In the genomic region with DNA sequence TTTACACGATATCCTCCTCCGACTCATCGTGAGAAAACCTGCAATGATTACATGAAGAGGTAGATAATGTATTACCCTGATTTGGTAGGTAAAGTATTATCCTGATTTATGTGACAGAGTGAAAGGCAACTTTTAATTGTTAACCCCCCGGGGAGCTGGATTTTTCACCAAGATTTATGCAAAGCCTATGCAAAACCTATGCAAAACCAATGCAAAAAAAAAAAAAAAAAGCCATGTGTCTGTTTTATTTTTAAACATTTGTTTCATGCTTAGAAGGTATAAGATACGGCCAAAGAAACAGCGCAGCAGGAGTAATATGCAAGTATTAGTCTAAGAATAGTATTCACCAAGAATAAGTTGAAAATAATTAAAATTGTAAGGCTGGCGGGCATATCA, we compare ENCODE assay signal across 1 cellular context.
TF ChIP-seq lines count a peak whose summit lies in the region.

No MANE protein-coding gene starts in this region.

TF ChIP-seq in GM23338, 12 proteins besides CTCF, POLR2A, EP300 and RAD21 (continued from another document):
- TF ChIP-seq, protein P1, sequence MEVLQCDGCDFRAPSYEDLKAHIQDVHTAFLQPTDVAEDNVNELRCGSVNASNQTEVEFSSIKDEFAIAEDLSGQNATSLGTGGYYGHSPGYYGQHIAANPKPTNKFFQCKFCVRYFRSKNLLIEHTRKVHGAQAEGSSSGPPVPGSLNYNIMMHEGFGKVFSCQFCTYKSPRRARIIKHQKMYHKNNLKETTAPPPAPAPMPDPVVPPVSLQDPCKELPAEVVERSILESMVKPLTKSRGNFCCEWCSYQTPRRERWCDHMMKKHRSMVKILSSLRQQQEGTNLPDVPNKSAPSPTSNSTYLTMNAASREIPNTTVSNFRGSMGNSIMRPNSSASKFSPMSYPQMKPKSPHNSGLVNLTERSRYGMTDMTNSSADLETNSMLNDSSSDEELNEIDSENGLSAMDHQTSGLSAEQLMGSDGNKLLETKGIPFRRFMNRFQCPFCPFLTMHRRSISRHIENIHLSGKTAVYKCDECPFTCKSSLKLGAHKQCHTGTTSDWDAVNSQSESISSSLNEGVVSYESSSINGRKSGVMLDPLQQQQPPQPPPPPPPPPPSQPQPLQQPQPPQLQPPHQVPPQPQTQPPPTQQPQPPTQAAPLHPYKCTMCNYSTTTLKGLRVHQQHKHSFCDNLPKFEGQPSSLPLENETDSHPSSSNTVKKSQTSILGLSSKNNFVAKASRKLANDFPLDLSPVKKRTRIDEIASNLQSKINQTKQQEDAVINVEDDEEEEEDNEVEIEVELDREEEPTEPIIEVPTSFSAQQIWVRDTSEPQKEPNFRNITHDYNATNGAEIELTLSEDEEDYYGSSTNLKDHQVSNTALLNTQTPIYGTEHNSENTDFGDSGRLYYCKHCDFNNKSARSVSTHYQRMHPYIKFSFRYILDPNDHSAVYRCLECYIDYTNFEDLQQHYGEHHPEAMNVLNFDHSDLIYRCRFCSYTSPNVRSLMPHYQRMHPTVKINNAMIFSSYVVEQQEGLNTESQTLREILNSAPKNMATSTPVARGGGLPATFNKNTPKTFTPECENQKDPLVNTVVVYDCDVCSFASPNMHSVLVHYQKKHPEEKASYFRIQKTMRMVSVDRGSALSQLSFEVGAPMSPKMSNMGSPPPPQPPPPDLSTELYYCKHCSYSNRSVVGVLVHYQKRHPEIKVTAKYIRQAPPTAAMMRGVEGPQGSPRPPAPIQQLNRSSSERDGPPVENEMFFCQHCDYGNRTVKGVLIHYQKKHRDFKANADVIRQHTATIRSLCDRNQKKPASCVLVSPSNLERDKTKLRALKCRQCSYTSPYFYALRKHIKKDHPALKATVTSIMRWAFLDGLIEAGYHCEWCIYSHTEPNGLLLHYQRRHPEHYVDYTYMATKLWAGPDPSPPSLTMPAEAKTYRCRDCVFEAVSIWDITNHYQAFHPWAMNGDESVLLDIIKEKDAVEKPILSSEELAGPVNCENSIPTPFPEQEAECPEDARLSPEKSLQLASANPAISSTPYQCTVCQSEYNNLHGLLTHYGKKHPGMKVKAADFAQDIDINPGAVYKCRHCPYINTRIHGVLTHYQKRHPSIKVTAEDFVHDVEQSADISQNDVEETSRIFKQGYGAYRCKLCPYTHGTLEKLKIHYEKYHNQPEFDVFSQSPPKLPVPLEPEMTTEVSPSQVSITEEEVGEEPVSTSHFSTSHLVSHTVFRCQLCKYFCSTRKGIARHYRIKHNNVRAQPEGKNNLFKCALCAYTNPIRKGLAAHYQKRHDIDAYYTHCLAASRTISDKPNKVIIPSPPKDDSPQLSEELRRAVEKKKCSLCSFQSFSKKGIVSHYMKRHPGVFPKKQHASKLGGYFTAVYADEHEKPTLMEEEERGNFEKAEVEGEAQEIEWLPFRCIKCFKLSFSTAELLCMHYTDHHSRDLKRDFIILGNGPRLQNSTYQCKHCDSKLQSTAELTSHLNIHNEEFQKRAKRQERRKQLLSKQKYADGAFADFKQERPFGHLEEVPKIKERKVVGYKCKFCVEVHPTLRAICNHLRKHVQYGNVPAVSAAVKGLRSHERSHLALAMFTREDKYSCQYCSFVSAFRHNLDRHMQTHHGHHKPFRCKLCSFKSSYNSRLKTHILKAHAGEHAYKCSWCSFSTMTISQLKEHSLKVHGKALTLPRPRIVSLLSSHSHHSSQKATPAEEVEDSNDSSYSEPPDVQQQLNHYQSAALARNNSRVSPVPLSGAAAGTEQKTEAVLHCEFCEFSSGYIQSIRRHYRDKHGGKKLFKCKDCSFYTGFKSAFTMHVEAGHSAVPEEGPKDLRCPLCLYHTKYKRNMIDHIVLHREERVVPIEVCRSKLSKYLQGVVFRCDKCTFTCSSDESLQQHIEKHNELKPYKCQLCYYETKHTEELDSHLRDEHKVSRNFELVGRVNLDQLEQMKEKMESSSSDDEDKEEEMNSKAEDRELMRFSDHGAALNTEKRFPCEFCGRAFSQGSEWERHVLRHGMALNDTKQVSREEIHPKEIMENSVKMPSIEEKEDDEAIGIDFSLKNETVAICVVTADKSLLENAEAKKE (CRISPR knock-in tag; IDR thresholded peaks at IDR 0.05): no peak
- TF ChIP-seq JUNB (IDR thresholded peaks at IDR 0.05; ENCODE audit: unreplicated experiment) (no peak), EZH2 (IDR thresholded peaks at IDR 0.05; ENCODE audit: low read depth, unreplicated experiment) (no peak), EZH2phosphoT487 (IDR thresholded peaks at IDR 0.05; ENCODE audit: unreplicated experiment) (no peak), NANOG (IDR thresholded peaks at IDR 0.05; ENCODE audit: borderline replicate concordance) (no peak), ZNF114 (CRISPR knock-in tag; IDR thresholded peaks at IDR 0.05) (no peak)
